ENCODE assay signal across 28 cellular contexts in the genomic region with DNA sequence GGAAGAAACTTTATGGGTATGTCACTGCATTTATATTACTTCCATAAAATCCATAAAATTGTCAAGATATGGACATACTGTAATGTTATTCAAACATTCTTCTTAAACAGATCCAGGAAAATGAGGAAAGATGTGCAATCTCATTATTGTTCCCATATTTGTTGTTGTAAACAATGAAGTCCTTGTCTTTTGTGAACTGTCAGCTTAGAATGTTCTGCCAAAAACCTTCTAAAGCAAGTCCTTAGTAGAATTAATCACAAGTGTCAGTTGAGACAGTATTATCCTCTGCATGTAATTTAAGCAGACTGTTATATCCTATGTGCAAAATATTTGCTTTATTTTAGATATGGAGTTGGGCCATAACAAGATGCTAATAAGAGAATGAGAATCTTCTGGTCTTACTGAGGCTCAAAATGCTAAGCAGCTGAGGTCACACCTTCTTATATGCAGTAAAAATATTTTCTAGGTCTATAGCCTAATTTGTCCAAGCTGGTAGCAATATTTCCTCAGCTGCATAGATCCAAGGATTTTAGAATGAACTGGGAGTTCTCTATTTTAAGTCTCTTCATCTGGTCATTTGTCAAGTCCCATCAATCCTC.
A peak's percentile ranks its signal among the peaks of the same experiment; 100 is the strongest.
DNase-seq lines count a peak whose midpoint lies in the region; ATAC-seq and TF ChIP-seq lines count a peak whose summit lies in the region.
"Had no signal": no experiment of that assay in that cellular context is flagged by ENCODE, and none has a peak within 500 bp of the region (broad histone marks: within the 10 kb centered on the region; RNA-seq: fewer than 3 reads in every experiment).

No MANE protein-coding gene starts in this region.

- peak overlapping the region; percentile 64 for H3K4me2 ChIP-seq in KMS-11

- DNase-seq in AG04449 (ENCODE audit: low read depth, low spot score) (peak; percentile 7), cerebellar cortex (ENCODE audit: low spot score) (peak; percentile 30), left kidney (ENCODE audit: low read depth, low spot score) (peak; percentile 19)
- DNase-seq in activated CD4-positive, alpha-beta T cell treated with anti-CD3 and anti-CD28 coated beads for 1 hour: no peak
- DNase-seq in activated CD8-positive, alpha-beta memory T cell treated with anti-CD3 and anti-CD28 coated beads for 24 hours: no peak
- DNase-seq in stimulated activated CD4-positive, alpha-beta T cell treated with anti-CD3 and anti-CD28 coated beads, Interleukin-2, amount 100 ng/mL, for 48 hours: no peak
- DNase-seq: activated CD4-positive, alpha-beta memory T cell treated with anti-CD3 and anti-CD28 coated beads for 36 hours; activated CD4-positive, CD25-positive, alpha-beta regulatory T cell treated with anti-CD3 and anti-CD28 coated beads, Interleukin-2, amount 50 U/mL, for 72 hours; activated CD8-positive, alpha-beta memory T cell treated with anti-CD3 and anti-CD28 coated beads, Interleukin-2, amount 50 U/mL, for 48 hours; activated naive CD4-positive, alpha-beta T cell treated with Interleukin-2 at 50 U/mL for 16 hours; CD4-positive, alpha-beta memory T cell; central memory CD4-positive, alpha-beta T cell; DMS 273 treated with DMSO at 0.1 percent for 48 hours; dorsolateral prefrontal cortex; HCEC 1CT; immature natural killer cell; KG1; mesenchymal stem cell; stimulated activated CD4-positive, alpha-beta T cell treated with anti-CD3 and anti-CD28 coated beads, Interleukin-1b, Interleukin-23, amount 100 ng/mL, for 48 hours; stimulated activated naive CD8-positive, alpha-beta T cell treated with anti-CD3 and anti-CD28 coated beads, Interleukin-15, Interleukin-2, amounts not matched to agents 100 U/mL and 50 U/mL, for 24 hours; T-helper 2 cell had no signal

- CTCF ChIA-PET in AG04449 (lab: Yijun Ruan, JAX): no interaction called here

- H3K4me1 ChIP-seq in KMS-11 (ENCODE audit: low read depth, poor library complexity, severe bottlenecking): peaks cover 34% of the 10 kb centered on the region
- H3K4me1 ChIP-seq: parathyroid adenoma had no signal

- no peaks in the 10 kb centered on the region for H3K79me2 ChIP-seq in KMS-11 (ENCODE audit: insufficient read depth, low read depth)
- H3K79me2 ChIP-seq: parathyroid adenoma had no signal

- POLR2A ChIA-PET in AG04449 (lab: Yijun Ruan, JAX): no interaction called here

- H3K36me3 ChIP-seq in KMS-11 (ENCODE audit: insufficient read depth): no peaks in the 10 kb centered on the region
- H3K36me3 ChIP-seq: neural progenitor cell, right atrium auricular region, thoracic aorta had no signal

- ATAC-seq in GM21528 (IDR thresholded peaks at IDR 0.05; ENCODE audit: low FRiP score, unreplicated experiment): no peak
- ATAC-seq: left lobe of liver; stimulated activated naive CD8-positive, alpha-beta T cell treated with anti-CD3 and anti-CD28 coated beads, Interleukin-15, Interleukin-2, amounts not matched to agents 100 U/mL and 50 U/mL, for 24 hours had no signal

- H3K4me3 ChIP-seq in AG04449 (ENCODE audit: low read depth, low read length) (no peak overlapping the region), KMS-11 (IDR thresholded peaks at IDR 0.05; ENCODE audit: insufficient read depth, low read depth, low read length) (no peak overlapping the region)
- H3K4me3 ChIP-seq: neural progenitor cell, right atrium auricular region, thoracic aorta had no signal

- TF ChIP-seq CTCF in AG04449 (IDR thresholded peaks at IDR 0.05; ENCODE audit: insufficient read depth, low read length, missing control alignments): no peak
- no peak for TF ChIP-seq CTCF in KMS-11 (conservative IDR thresholded peaks at IDR 0.05; ENCODE audit: low read depth, low read length)

- H3K27me3 ChIP-seq in KMS-11 (ENCODE audit: insufficient read depth, low read depth): no peaks in the 10 kb centered on the region
- H3K27me3 ChIP-seq: dorsolateral prefrontal cortex, neural progenitor cell, right atrium auricular region had no signal

- H3K9ac ChIP-seq in KMS-11: no peak overlapping the region
- H3K9ac ChIP-seq: neural progenitor cell, parathyroid adenoma had no signal

- no peak overlapping the region for H2AFZ ChIP-seq in KMS-11 (ENCODE audit: low read depth)
- H2AFZ ChIP-seq: neural progenitor cell, parathyroid adenoma had no signal

- no peak overlapping the region for H3K27ac ChIP-seq in KMS-11
- H3K27ac ChIP-seq: neural progenitor cell, parathyroid adenoma, right atrium auricular region, thoracic aorta had no signal

- H4K20me1 ChIP-seq in KMS-11 (ENCODE audit: insufficient read depth): no peaks in the 10 kb centered on the region

Comparison
In these comparisons a context has a peak if more than half of its experiments do, and no peak if none do; other contexts are left out.
1. DNase-seq: peak in AG04449 (single experiment), cerebellar cortex (single experiment) and left kidney (single experiment); none in activated CD4-positive, alpha-beta T cell treated with anti-CD3 and anti-CD28 coated beads for 1 hour (single experiment), activated CD8-positive, alpha-beta memory T cell treated with anti-CD3 and anti-CD28 coated beads for 24 hours (single experiment) and stimulated activated CD4-positive, alpha-beta T cell treated with anti-CD3 and anti-CD28 coated beads, Interleukin-2, amount 100 ng/mL, for 48 hours (0 of 2).